Comparison of ENCODE assay signal across 1 cellular context in genomic region chr22:35630891-35631290, GRCh38.
TF ChIP-seq lines count a peak whose summit lies in the region.

No MANE protein-coding gene starts in this region.

TF ChIP-seq in GM23338, 12 proteins besides CTCF, POLR2A, EP300 and RAD21 (continued from another document):
- TF ChIP-seq ZNF462 (CRISPR knock-in tag; IDR thresholded peaks at IDR 0.05) = no peak
- no peak for TF ChIP-seq ETS1 (IDR thresholded peaks at IDR 0.05)
- TF ChIP-seq STAT1 (IDR thresholded peaks at IDR 0.05; ENCODE audit: unreplicated experiment) = no peak
- no peak for TF ChIP-seq CREB1 (CRISPR knock-in tag; IDR thresholded peaks at IDR 0.05; ENCODE audit: low read depth)
- no peak for TF ChIP-seq ZNF331 (CRISPR knock-in tag; IDR thresholded peaks at IDR 0.05; ENCODE audit: low read depth)
- TF ChIP-seq JUNB (IDR thresholded peaks at IDR 0.05; ENCODE audit: unreplicated experiment) = no peak
- TF ChIP-seq NANOG (IDR thresholded peaks at IDR 0.05; ENCODE audit: borderline replicate concordance) = no peak
TF ChIP-seq in GM23338: peak in this region for 0.
